In genomic region chr13:38636106-38636505, GRCh38 we compare ENCODE assay signal across 19 cellular contexts. TPM values are rescaled to one million over a fixed set of nuclear protein-coding genes. Genes with fewer than 3 reads are reported as not detected.
DNase-seq lines count a peak whose midpoint lies in the region; ATAC-seq, FAIRE-seq and TF ChIP-seq lines count a peak whose summit lies in the region.
"Had no signal": no experiment of that assay in that cellular context is flagged by ENCODE, and none has a peak within 500 bp of the region (broad histone marks: within the 10 kb centered on the region; RNA-seq: fewer than 3 reads in every experiment).

No MANE protein-coding gene starts in this region.

- H3K27me3 Mint-ChIP-seq in GM23338 (ENCODE audit: insufficient read depth, low read depth, poor library complexity): peaks cover 1% of the 10 kb centered on the region
- no peaks in the 10 kb centered on the region for H3K27me3 Mint-ChIP-seq in nephron (ENCODE audit: low read depth)

- no peaks in the 10 kb centered on the region for H3K4me1 ChIP-seq in GM23338 (ENCODE audit: insufficient read depth)
- H3K4me1 ChIP-seq in body of pancreas: peaks cover 45% of the 10 kb centered on the region
- H3K4me1 ChIP-seq in small intestine (ENCODE audit: control insufficient read depth in 2 of 2, insufficient read depth in 1 of 2, low read depth in 1 of 2, low read length in 1 of 2): no peaks in the 10 kb centered on the region
- H3K4me1 ChIP-seq: Peyer's patch had no signal

- no peak overlapping the region for H3K4me3 ChIP-seq in GM23338
- H3K4me3 ChIP-seq in body of pancreas: no peak overlapping the region
- H3K4me3 ChIP-seq in small intestine (ENCODE audit: low read depth in 1 of 2, low read length in 2 of 2): no peak overlapping the region
- H3K4me3 ChIP-seq: HAP-1, Peyer's patch had no signal

- DNase-seq in GM23338 (ENCODE audit: low spot score) (no peak), NCI-H146 treated with DMSO at 0.1 percent for 48 hours (lab: John Stamatoyannopoulos, UW; ENCODE audit: unreplicated experiment) (peak; percentile 47), body of pancreas (peak in 2 of 4 donors; percentile 5 to 17), small intestine (no peak), T-helper 1 cell (no peak)
- DNase-seq: GDM1; Kasumi-1; MM.1S; NCI-H1930; NCI-H2171 treated with DMSO at 0.1 percent for 48 hours; NK-92 treated with Interleukin-12 subunit alpha and Interleukin-12 subunit beta, amount 100 ng/mL, for 24 hours; Peyer's patch; T-helper 2 cell had no signal

- no peak for TF ChIP-seq CTCF in GM23338 (conservative IDR thresholded peaks at IDR 0.05; ENCODE audit: low read depth in 2 of 2)
- TF ChIP-seq CTCF in body of pancreas (IDR thresholded peaks at IDR 0.05): no peak
- no peak for TF ChIP-seq CTCF in nephron (IDR thresholded peaks at IDR 0.05; ENCODE audit: unreplicated experiment in 3 of 3)

- no peaks in the 10 kb centered on the region for H3K9me3 ChIP-seq in body of pancreas
- H3K9me3 ChIP-seq in small intestine (ENCODE audit: control insufficient read depth, low read depth): no peaks in the 10 kb centered on the region
- H3K9me3 ChIP-seq: HAP-1, Peyer's patch had no signal

- H3K27me3 ChIP-seq in GM23338 (ENCODE audit: insufficient read depth): no peaks in the 10 kb centered on the region
- H3K27me3 ChIP-seq in body of pancreas: no peaks in the 10 kb centered on the region
- no peaks in the 10 kb centered on the region for H3K27me3 ChIP-seq in small intestine (ENCODE audit: control insufficient read depth in 2 of 2, insufficient read depth in 2 of 2, low read length in 2 of 2)
- H3K27me3 ChIP-seq: Peyer's patch had no signal

- H3K27ac ChIP-seq in GM23338 (ENCODE audit: low read depth) (no peak overlapping the region), body of pancreas (peak overlapping the region; percentile 50 to 78 (median 68)), small intestine (ENCODE audit: low read depth in 1 of 2, low read length in 1 of 2) (no peak overlapping the region)
- H3K27ac ChIP-seq: Peyer's patch had no signal

- FAIRE-seq in small intestine (lab: Jason Lieb, UNC): no peak

- H3K4me2 ChIP-seq in GM23338: no peak overlapping the region

- H3K36me3 ChIP-seq in GM23338 (ENCODE audit: insufficient read depth) (no peaks in the 10 kb centered on the region), body of pancreas (replicated peaks in 1 of 2; ENCODE audit: insufficient read depth in 1 of 2, low read depth in 2 of 2) (no peaks in the 10 kb centered on the region), small intestine (ENCODE audit: control insufficient read depth in 2 of 2, insufficient read depth in 2 of 2, low read length in 2 of 2) (no peaks in the 10 kb centered on the region)
- H3K36me3 ChIP-seq: HAP-1, Peyer's patch had no signal

- no peaks in the 10 kb centered on the region for H3K36me3 Mint-ChIP-seq in GM23338 (ENCODE audit: low read depth)
- H3K36me3 Mint-ChIP-seq in nephron (ENCODE audit: low read depth): no peaks in the 10 kb centered on the region
- H3K36me3 Mint-ChIP-seq: CD14-positive monocyte had no signal

- H3K4me1 Mint-ChIP-seq in GM23338: peaks cover 19% of the 10 kb centered on the region
- H3K4me1 Mint-ChIP-seq in nephron: no peaks in the 10 kb centered on the region
- H3K4me1 Mint-ChIP-seq: CD14-positive monocyte had no signal

- H3K9me3 Mint-ChIP-seq in GM23338 (no peaks in the 10 kb centered on the region), nephron (no peaks in the 10 kb centered on the region)

- H3K27ac Mint-ChIP-seq in GM23338 (peak overlapping the region; percentile 10; the same call in 1 of the 2 replicates), nephron (peak overlapping the region; percentile 6 to 81 (median 14))
- H3K27ac Mint-ChIP-seq: CD14-positive monocyte had no signal

- TF ChIP-seq POLR2A in body of pancreas (IDR thresholded peaks at IDR 0.05): no peak

- no peaks in the 10 kb centered on the region for H3K79me2 ChIP-seq in GM23338 (replicated peaks; ENCODE audit: insufficient read depth)

- ATAC-seq in GM23338 (no peak), body of pancreas (peak; percentile 43), HG03139 (IDR thresholded peaks at IDR 0.05; ENCODE audit: unreplicated experiment) (no peak)
- no peak for ATAC-seq in activated CD4-positive, CD25-positive, alpha-beta regulatory T cell treated with anti-CD3 and anti-CD28 coated beads, Interleukin-2, amount 50 U/mL, for 24 hours
- ATAC-seq: Right ventricle myocardium inferior had no signal

- no peaks in the 10 kb centered on the region for H3K9me2 ChIP-seq in GM23338 (ENCODE audit: insufficient read depth)

- whole genome bisulfite sequencing in body of pancreas, 2 donors: 30 to 33% methylated on average over 3 of the region's 3 CpGs
- 35 to 56% (median 36%) methylated on average over 3 of the region's 3 CpGs for WGBS in small intestine, 3 donors

- no peak overlapping the region for H3K4me3 Mint-ChIP-seq in GM23338
- no peak overlapping the region for H3K4me3 Mint-ChIP-seq in nephron
- H3K4me3 Mint-ChIP-seq: CD14-positive monocyte had no signal

- intact Hi-C loops in body of pancreas (cut with DNase I): no loop called here

- no peaks in the 10 kb centered on the region for H4K20me1 ChIP-seq in GM23338 (replicated peaks; ENCODE audit: insufficient read depth)

- no peaks in the 10 kb centered on the region for H3F3A ChIP-seq in GM23338 (replicated peaks; ENCODE audit: low read depth)

- H2AFZ ChIP-seq in GM23338: no peak overlapping the region

TF ChIP-seq in GM23338, 12 proteins besides CTCF, POLR2A, EP300 and RAD21:
- TF ChIP-seq ZNF114 (CRISPR knock-in tag; IDR thresholded peaks at IDR 0.05) (no peak), EZH2 (IDR thresholded peaks at IDR 0.05; ENCODE audit: low read depth, unreplicated experiment) (no peak), REST (IDR thresholded peaks at IDR 0.05; ENCODE audit: unreplicated experiment) (no peak), STAT1 (IDR thresholded peaks at IDR 0.05; ENCODE audit: unreplicated experiment) (no peak), POLR2AphosphoS5 (IDR thresholded peaks at IDR 0.05; ENCODE audit: low read depth) (no peak)

RNA-seq across cellular contexts. Expression of gene FREM2, which starts 50.8 kb away (rescaled TPM):
- 29.6 and 29.8 TPM in 2 replicates for total RNA-seq in GM23338 (2014; rRNA removed; shearing (Covaris generic))
- polyA plus RNA-seq in GM23338 (2016; fragmentation: Nextera tagmentation; extraction: Ambion mirVana) (2.2 and 2.4 TPM in 2 replicates), small intestine (under 1 TPM in 1 of 3 donors, not detected in 2; 0.10 TPM)
- 10 to 100 TPM; 12.5 to 17.9 TPM for total RNA-seq in body of pancreas
- polyA plus RNA-seq: CD14-positive monocyte had no signal

Comparison
In these comparisons a context has a peak if more than half of its experiments do, and no peak if none do; other contexts are left out.
1. H3K27ac ChIP-seq: peak in body of pancreas (4 of 4); none in GM23338 (single experiment) and small intestine (0 of 2).